Comparison of ENCODE assay signal across 11 cellular contexts in genomic region chr9:37920471-37921167, GRCh38. TPM values are rescaled to one million over a fixed set of nuclear protein-coding genes. Genes with fewer than 3 reads are reported as not detected.
DNase-seq lines count a peak whose midpoint lies in the region; ATAC-seq and TF ChIP-seq lines count a peak whose summit lies in the region.
"Had no signal": no experiment of that assay in that cellular context is flagged by ENCODE, and none has a peak within 500 bp of the region (broad histone marks: within the 10 kb centered on the region; RNA-seq: fewer than 3 reads in every experiment).

No MANE protein-coding gene starts in this region.

- H3K36me3 ChIP-seq in osteoblast (ENCODE audit: insufficient read depth, low read length) (peaks cover 16% of the 10 kb centered on the region), colonic mucosa (no peaks in the 10 kb centered on the region), vagina (no peaks in the 10 kb centered on the region)
- H3K36me3 ChIP-seq: BLaER1 treated with 17β-estradiol and CSF1 and Interleukin-3, amounts not matched to agents 10 nM and 100 nM had no signal

- H3K27me3 Mint-ChIP-seq in activated CD4-positive, alpha-beta T cell treated with anti-CD3 and anti-CD28 coated beads, Interleukin-2, amount 10 ng/mL, durations not matched to agents 7 days and 5 days, result no peaks in the 10 kb centered on the region
- no peaks in the 10 kb centered on the region; the same call in 1 of the 2 replicates for H3K27me3 Mint-ChIP-seq in WTC11 (ENCODE audit: low read depth)

- H3K4me3 Mint-ChIP-seq in activated CD4-positive, alpha-beta T cell treated with anti-CD3 and anti-CD28 coated beads, Interleukin-2, amount 10 ng/mL, durations not matched to agents 7 days and 5 days, result no peak overlapping the region
- H3K4me3 Mint-ChIP-seq in WTC11, result no peak overlapping the region

- TF ChIP-seq POLR2A in vagina (IDR thresholded peaks at IDR 0.05), result no peak

- peaks cover 7% of the 10 kb centered on the region for H4K20me1 ChIP-seq in osteoblast (ENCODE audit: insufficient read depth, low read length)

- no peak overlapping the region for H3K9ac ChIP-seq in colonic mucosa (ENCODE audit: low read depth in 2 of 2, low read length in 2 of 2)
- H3K9ac ChIP-seq: BLaER1 treated with 17β-estradiol and CSF1 and Interleukin-3, amounts not matched to agents 10 nM and 100 nM had no signal

- no peaks in the 10 kb centered on the region for H3K36me3 Mint-ChIP-seq in activated CD4-positive, alpha-beta T cell treated with anti-CD3 and anti-CD28 coated beads, Interleukin-2, amount 10 ng/mL, durations not matched to agents 7 days and 5 days (ENCODE audit: low read depth)
- no peaks in the 10 kb centered on the region; the same call in 1 of the 2 replicates for H3K36me3 Mint-ChIP-seq in WTC11

- H3K4me1 ChIP-seq in osteoblast (ENCODE audit: insufficient read depth, low read length) (no peaks in the 10 kb centered on the region), colonic mucosa (no peaks in the 10 kb centered on the region), vagina (peaks cover 11% of the 10 kb centered on the region)

- ATAC-seq in HG02678 (IDR thresholded peaks at IDR 0.05; ENCODE audit: unreplicated experiment), result peak; percentile 69
- peak; percentile 68 for ATAC-seq in WTC11
- ATAC-seq in HG02571 (IDR thresholded peaks at IDR 0.05; ENCODE audit: unreplicated experiment), result no peak

- H3K27ac ChIP-seq in osteoblast (ENCODE audit: low read depth, low read length) (no peak overlapping the region), colonic mucosa (no peak overlapping the region), vagina (no peak overlapping the region)
- H3K27ac ChIP-seq: BLaER1 treated with 17β-estradiol and CSF1 and Interleukin-3, amounts not matched to agents 10 nM and 100 nM had no signal

- TF ChIP-seq CTCF in WTC11 (IDR thresholded peaks at IDR 0.05) (no peak), osteoblast (IDR thresholded peaks at IDR 0.05; ENCODE audit: extremely low read depth, low read depth, low read length) (no peak), colonic mucosa (IDR thresholded peaks at IDR 0.05) (no peak), vagina (IDR thresholded peaks at IDR 0.05) (no peak)

- H3K9me3 ChIP-seq in osteoblast (ENCODE audit: low read depth, low read length), result no peaks in the 10 kb centered on the region
- H3K9me3 ChIP-seq in colonic mucosa, result no peaks in the 10 kb centered on the region
- H3K9me3 ChIP-seq in vagina, result no peaks in the 10 kb centered on the region
- H3K9me3 ChIP-seq: BLaER1 treated with 17β-estradiol and CSF1 and Interleukin-3, amounts not matched to agents 10 nM and 100 nM had no signal

- intact Hi-C loops in colonic mucosa (cut with DNase I), result no loop called here
- intact Hi-C loops in vagina (cut with DNase I), result loop anchor here (5.0 kb wide), 1 partner anchor 437 kb away; no protein-coding TSS in a partner anchor

- H2AFZ ChIP-seq in osteoblast (ENCODE audit: low read length), result no peak overlapping the region

- no peaks in the 10 kb centered on the region for H3K9me3 Mint-ChIP-seq in activated CD4-positive, alpha-beta T cell treated with anti-CD3 and anti-CD28 coated beads, Interleukin-2, amount 10 ng/mL, durations not matched to agents 7 days and 5 days
- no peaks in the 10 kb centered on the region for H3K9me3 Mint-ChIP-seq in WTC11

- H3K4me1 Mint-ChIP-seq in activated CD4-positive, alpha-beta T cell treated with anti-CD3 and anti-CD28 coated beads, Interleukin-2, amount 10 ng/mL, durations not matched to agents 7 days and 5 days, result no peaks in the 10 kb centered on the region
- peaks cover 42% of the 10 kb centered on the region for H3K4me1 Mint-ChIP-seq in WTC11

- H3K4me2 ChIP-seq in osteoblast (ENCODE audit: insufficient read depth, low read length), result no peak overlapping the region
- H3K4me2 ChIP-seq: BLaER1 treated with 17β-estradiol and CSF1 and Interleukin-3, amounts not matched to agents 10 nM and 100 nM had no signal

- CTCF ChIA-PET in activated CD4-positive, alpha-beta T cell treated with anti-CD3 and anti-CD28 coated beads, Interleukin-2, amount 10 ng/mL, durations not matched to agents 7 days and 5 days (lab: Charles Lee), result interaction anchor here (0.6 to 1.5 kb wide), 3 partner anchors 12 to 443 kb away, joined by 3 to 4 read pairs (median 3); no protein-coding TSS in a partner anchor
- CTCF ChIA-PET in WTC11 (lab: Charles Lee), result interaction anchor here (0.9 to 1.5 kb wide), 4 partner anchors 17 to 343 kb away, joined by 3 to 5 read pairs (median 4); no protein-coding TSS in a partner anchor

- POLR2A ChIA-PET in activated CD4-positive, alpha-beta T cell treated with anti-CD3 and anti-CD28 coated beads, Interleukin-2, amount 10 ng/mL, durations not matched to agents 7 days and 5 days (lab: Charles Lee), result no interaction called here
- POLR2A ChIA-PET in WTC11 (lab: Charles Lee), result no interaction called here

- H3K79me2 ChIP-seq in osteoblast (ENCODE audit: insufficient read depth, low read length), result peaks cover 1% of the 10 kb centered on the region

- H3K4me3 ChIP-seq in osteoblast (ENCODE audit: insufficient read depth, low read length) (no peak overlapping the region), colonic mucosa (no peak overlapping the region), vagina (no peak overlapping the region)
- H3K4me3 ChIP-seq: BLaER1 treated with 17β-estradiol and CSF1 and Interleukin-3, amounts not matched to agents 10 nM and 100 nM had no signal

- no peak overlapping the region for H3K27ac Mint-ChIP-seq in activated CD4-positive, alpha-beta T cell treated with anti-CD3 and anti-CD28 coated beads, Interleukin-2, amount 10 ng/mL, durations not matched to agents 7 days and 5 days
- peak overlapping the region; percentile 73 for H3K27ac Mint-ChIP-seq in WTC11

- DNase-seq in activated CD4-positive, alpha-beta T cell treated with anti-CD3 and anti-CD28 coated beads, Interleukin-2, amount 10 ng/mL, durations not matched to agents 7 days and 5 days, result peak; percentile 12
- no peak for DNase-seq in activated CD4-positive, alpha-beta T cell treated with anti-CD3 and anti-CD28 coated beads, Interleukin-2, amount 50 U/mL, for 1 hour
- DNase-seq in WTC11 (ENCODE audit: low spot score) (peak; percentile 59), osteoblast (ENCODE audit: insufficient read length, low spot score, missing footprints) (peak; percentile 60), colonic mucosa (no peak), vagina (ENCODE audit: extremely low spot score in 2 of 2) (no peak)
- DNase-seq: GOT3, NCI-H1048 had no signal

- H3K27me3 ChIP-seq in osteoblast (ENCODE audit: insufficient read depth, low read length) (no peaks in the 10 kb centered on the region), colonic mucosa (no peaks in the 10 kb centered on the region), vagina (no peaks in the 10 kb centered on the region)
- H3K27me3 ChIP-seq: BLaER1 treated with 17β-estradiol and CSF1 and Interleukin-3, amounts not matched to agents 10 nM and 100 nM had no signal

TF ChIP-seq in WTC11, 78 proteins besides CTCF, POLR2A, EP300 and RAD21 (continues in another document):
- TF ChIP-seq, protein P1, sequence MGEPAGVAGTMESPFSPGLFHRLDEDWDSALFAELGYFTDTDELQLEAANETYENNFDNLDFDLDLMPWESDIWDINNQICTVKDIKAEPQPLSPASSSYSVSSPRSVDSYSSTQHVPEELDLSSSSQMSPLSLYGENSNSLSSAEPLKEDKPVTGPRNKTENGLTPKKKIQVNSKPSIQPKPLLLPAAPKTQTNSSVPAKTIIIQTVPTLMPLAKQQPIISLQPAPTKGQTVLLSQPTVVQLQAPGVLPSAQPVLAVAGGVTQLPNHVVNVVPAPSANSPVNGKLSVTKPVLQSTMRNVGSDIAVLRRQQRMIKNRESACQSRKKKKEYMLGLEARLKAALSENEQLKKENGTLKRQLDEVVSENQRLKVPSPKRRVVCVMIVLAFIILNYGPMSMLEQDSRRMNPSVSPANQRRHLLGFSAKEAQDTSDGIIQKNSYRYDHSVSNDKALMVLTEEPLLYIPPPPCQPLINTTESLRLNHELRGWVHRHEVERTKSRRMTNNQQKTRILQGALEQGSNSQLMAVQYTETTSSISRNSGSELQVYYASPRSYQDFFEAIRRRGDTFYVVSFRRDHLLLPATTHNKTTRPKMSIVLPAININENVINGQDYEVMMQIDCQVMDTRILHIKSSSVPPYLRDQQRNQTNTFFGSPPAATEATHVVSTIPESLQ (CRISPR knock-in tag; IDR thresholded peaks at IDR 0.05), result no peak
- TF ChIP-seq PRDM15 (CRISPR knock-in tag; IDR thresholded peaks at IDR 0.05), result no peak

RNA-seq across cellular contexts. Expression of gene SLC25A51, which starts 16.7 kb away (rescaled TPM):
- total RNA-seq in activated CD4-positive, alpha-beta T cell treated with anti-CD3 and anti-CD28 coated beads, Interleukin-2, amount 10 ng/mL, durations not matched to agents 7 days and 5 days, result 10 to 100 TPM; 30.5 to 36.8 TPM
- total RNA-seq in WTC11 (2021) (15.0 to 16.2 TPM (median 15.4 TPM) in 3 replicates), osteoblast (114 and 119 TPM in 2 replicates), colonic mucosa (10 to 100 TPM; 19.4 to 22.7 TPM), vagina (26.0 TPM)

Comparison
In these comparisons a context has a peak if more than half of its experiments do, and no peak if none do; other contexts are left out.
1. DNase-seq: peak in activated CD4-positive, alpha-beta T cell treated with anti-CD3 and anti-CD28 coated beads, Interleukin-2, amount 10 ng/mL, durations not matched to agents 7 days and 5 days (single experiment), WTC11 (single experiment) and osteoblast (single experiment); none in activated CD4-positive, alpha-beta T cell treated with anti-CD3 and anti-CD28 coated beads, Interleukin-2, amount 50 U/mL, for 1 hour (single experiment), colonic mucosa (single experiment) and vagina (0 of 2).